In the genomic region with DNA sequence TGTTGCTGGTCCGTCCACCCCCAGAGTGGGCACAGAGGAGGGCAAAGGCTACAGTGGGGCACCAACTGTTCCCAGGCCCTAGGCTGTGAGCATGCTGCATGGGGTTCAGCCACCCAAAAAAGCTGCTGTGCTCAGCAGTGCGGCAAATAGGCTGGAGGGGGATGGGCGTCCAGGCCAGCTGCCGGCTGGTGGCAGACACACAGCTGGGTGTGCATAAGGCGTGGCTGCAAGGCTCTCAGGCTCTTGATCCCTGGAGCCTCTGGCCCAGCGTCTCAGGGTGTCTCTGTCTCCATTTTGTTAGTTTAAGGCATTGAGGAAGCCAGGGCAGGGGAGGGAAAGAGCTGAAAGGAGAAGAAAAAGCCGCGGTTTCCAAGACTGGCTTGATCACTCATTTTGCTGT, we compare ENCODE assay signal across 10 cellular contexts. TPM values are rescaled to one million over a fixed set of nuclear protein-coding genes. Genes with fewer than 3 reads are reported as not detected.
DNase-seq lines count a peak whose midpoint lies in the region; ATAC-seq and TF ChIP-seq lines count a peak whose summit lies in the region.
"Had no signal": no experiment of that assay in that cellular context is flagged by ENCODE, and none has a peak within 500 bp of the region (broad histone marks: within the 10 kb centered on the region; RNA-seq: fewer than 3 reads in every experiment).

No MANE protein-coding gene starts in this region.

- H4K8ac ChIP-seq in trophoblast cell (ENCODE audit: low read depth, low read length) = no peak overlapping the region

- peaks cover 13% of the 10 kb centered on the region for H3K36me3 ChIP-seq in BE2C
- H3K36me3 ChIP-seq in trophoblast cell (ENCODE audit: control insufficient read depth in 1 of 2, insufficient read depth in 2 of 2, low read length in 2 of 2) = peaks cover 10 to 14% of the 10 kb centered on the region in 2 experiments

- H2BK12ac ChIP-seq in trophoblast cell (ENCODE audit: low read length) = no peak overlapping the region

- H3K9me3 Mint-ChIP-seq in stimulated activated naive B cell treated with anti-CD40 and anti-IgM and Interleukin-4, amounts not matched to agents 10 μg/mL and 1 μg/mL and 100 μg/mL, for 72 hours = no peaks in the 10 kb centered on the region

- peaks cover 5% of the 10 kb centered on the region; the same call in 1 of the 2 replicates for H3K27me3 ChIP-seq in BE2C
- peaks cover 18% of the 10 kb centered on the region for H3K27me3 ChIP-seq in trophoblast cell (ENCODE audit: insufficient read depth, low read length)

- peaks cover 13% of the 10 kb centered on the region for H3K4me1 ChIP-seq in BE2C
- peaks cover under 1 to 2% of the 10 kb centered on the region in 2 experiments for H3K4me1 ChIP-seq in trophoblast cell (ENCODE audit: control insufficient read depth in 1 of 2, insufficient read depth in 2 of 2, low read length in 2 of 2)
- H3K4me1 ChIP-seq: HAP-1 had no signal

- peak; percentile 62 for DNase-seq in BE2C
- peak; percentile 96 for DNase-seq in NAMALWA (ENCODE audit: low spot score)
- peak; percentile 55 for DNase-seq in stimulated activated naive B cell treated with anti-CD40 and anti-IgM and Interleukin-4, amounts not matched to agents 10 μg/mL and 1 μg/mL and 100 μg/mL, for 72 hours
- no peak for DNase-seq in kidney tubule cell (ENCODE audit: low spot score)
- DNase-seq in trophoblast cell = no peak

- no peak overlapping the region for H3K4me3 ChIP-seq in BE2C (ENCODE audit: low read depth, low read length)
- H3K4me3 ChIP-seq in trophoblast cell (ENCODE audit: low read depth, low read length) = no peak overlapping the region
- H3K4me3 ChIP-seq: HAP-1 had no signal

- peak overlapping the region; percentile 26 to 75 for H3K4me3 Mint-ChIP-seq in stimulated activated naive B cell treated with anti-CD40 and anti-IgM and Interleukin-4, amounts not matched to agents 10 μg/mL and 1 μg/mL and 100 μg/mL, for 72 hours

- no peak overlapping the region for H2BK120ac ChIP-seq in trophoblast cell (ENCODE audit: insufficient read depth, low read length, poor library complexity)

- no peak overlapping the region for H3K4me2 ChIP-seq in trophoblast cell (ENCODE audit: low read length)

- no peaks in the 10 kb centered on the region for H3K9me3 ChIP-seq in BE2C
- peaks cover 2% of the 10 kb centered on the region for H3K9me3 ChIP-seq in trophoblast cell (ENCODE audit: insufficient read depth, low read depth, low read length)
- H3K9me3 ChIP-seq: HAP-1 had no signal

- H2AFZ ChIP-seq in trophoblast cell (ENCODE audit: insufficient read depth, low read length, poor library complexity) = no peak overlapping the region

- no CpG with 5 or more reads among the region's 8 CpGs for WGBS in trophoblast cell (ENCODE audit: extremely low coverage, insufficient coverage, insufficient read length)

- H3K14ac ChIP-seq in trophoblast cell (ENCODE audit: low read length) = no peak overlapping the region

- H2BK5ac ChIP-seq in trophoblast cell (ENCODE audit: low read depth, low read length, poor library complexity) = no peak overlapping the region

- H3K27ac ChIP-seq in cingulate gyrus (ENCODE audit: low read depth, low read length) (peak overlapping the region; percentile 69), trophoblast cell (ENCODE audit: low read depth, low read length) (no peak overlapping the region)

- H3K23ac ChIP-seq in trophoblast cell (ENCODE audit: low read length) = no peak overlapping the region

- no peak overlapping the region for H4K91ac ChIP-seq in trophoblast cell (ENCODE audit: low read depth, low read length)

- H3K4me1 Mint-ChIP-seq in stimulated activated naive B cell treated with anti-CD40 and anti-IgM and Interleukin-4, amounts not matched to agents 10 μg/mL and 1 μg/mL and 100 μg/mL, for 72 hours = peaks cover 29 to 55% of the 10 kb centered on the region in 2 donors

- TF ChIP-seq CTCF in BE2C (IDR thresholded peaks at IDR 0.05; ENCODE audit: low read depth, low read length) = no peak

- no peaks in the 10 kb centered on the region for H3K79me1 ChIP-seq in trophoblast cell (ENCODE audit: low read length)

- H3K36me3 Mint-ChIP-seq in stimulated activated naive B cell treated with anti-CD40 and anti-IgM and Interleukin-4, amounts not matched to agents 10 μg/mL and 1 μg/mL and 100 μg/mL, for 72 hours = peaks cover 8 to 15% of the 10 kb centered on the region in 2 donors

- no peak overlapping the region for H3K18ac ChIP-seq in trophoblast cell (ENCODE audit: low read length)

- H3K27ac Mint-ChIP-seq in stimulated activated naive B cell treated with anti-CD40 and anti-IgM and Interleukin-4, amounts not matched to agents 10 μg/mL and 1 μg/mL and 100 μg/mL, for 72 hours = peak overlapping the region; percentile 54

- H3K9ac ChIP-seq in trophoblast cell (ENCODE audit: low read length) = no peak overlapping the region

- H3K4ac ChIP-seq in trophoblast cell (ENCODE audit: low read depth, low read length) = no peak overlapping the region

- ATAC-seq in GM18867 (IDR thresholded peaks at IDR 0.05; ENCODE audit: unreplicated experiment) = peak; percentile 62
- peak; percentile 71 to 80 for ATAC-seq in stimulated activated naive B cell treated with anti-CD40 and anti-IgM and Interleukin-4, amounts not matched to agents 10 μg/mL and 1 μg/mL and 100 μg/mL, for 72 hours (replicated peaks)
- no peak for ATAC-seq in GM21526 (IDR thresholded peaks at IDR 0.05; ENCODE audit: low FRiP score, unreplicated experiment)

- H3K79me2 ChIP-seq in trophoblast cell (ENCODE audit: control insufficient read depth, insufficient read depth, low read length, poor library complexity) = no peaks in the 10 kb centered on the region

- peaks cover 14 to 16% of the 10 kb centered on the region in 2 donors for H3K27me3 Mint-ChIP-seq in stimulated activated naive B cell treated with anti-CD40 and anti-IgM and Interleukin-4, amounts not matched to agents 10 μg/mL and 1 μg/mL and 100 μg/mL, for 72 hours

- H2AK5ac ChIP-seq in trophoblast cell (ENCODE audit: low read length) = no peak overlapping the region

- no peak overlapping the region for H4K12ac ChIP-seq in trophoblast cell (ENCODE audit: low read depth, low read length)

RNA-seq across cellular contexts. Expression of a gene that starts 8.8 kb away (rescaled TPM):
- polyA plus RNA-seq in BE2C (2012; ENCODE audit: insufficient read depth, insufficient read length, low read depth) = 1,744 TPM
- polyA plus RNA-seq in trophoblast cell (2013) = 1,663 and 1,757 TPM in 2 replicates

RNA-seq across cellular contexts. Expression of a gene that starts 11.4 kb away (rescaled TPM):
- polyA plus RNA-seq in BE2C (2012; ENCODE audit: insufficient read depth, insufficient read length, low read depth) = 12.3 TPM
- 0.99 and 1.1 TPM in 2 replicates for polyA plus RNA-seq in trophoblast cell (2013)

RNA-seq across cellular contexts. Expression of a gene that starts 16.9 kb away (rescaled TPM):
- polyA plus RNA-seq in BE2C (2012; ENCODE audit: insufficient read depth, insufficient read length, low read depth) = 2.6 TPM
- not detected in 2 replicates for polyA plus RNA-seq in trophoblast cell (2013)

RNA-seq across cellular contexts. Expression of a gene that starts 42.9 kb away (rescaled TPM):
- polyA plus RNA-seq in BE2C (2012; ENCODE audit: insufficient read depth, insufficient read length, low read depth) = not detected
- polyA plus RNA-seq in trophoblast cell (2013) = not detected in 2 replicates
- polyA plus RNA-seq: right cardiac atrium had no signal

RNA-seq across cellular contexts. Expression of a gene that starts 57.5 kb away (rescaled TPM):
- polyA plus RNA-seq in BE2C (2012; ENCODE audit: insufficient read depth, insufficient read length, low read depth) = 1.0 TPM
- polyA plus RNA-seq in trophoblast cell (2013) = 0.40 and 0.55 TPM in 2 replicates

Comparison
In these comparisons a context has a peak if more than half of its experiments do, and no peak if none do; other contexts are left out.
1. DNase-seq: peak in BE2C (single experiment), NAMALWA (single experiment) and stimulated activated naive B cell treated with anti-CD40 and anti-IgM and Interleukin-4, amounts not matched to agents 10 μg/mL and 1 μg/mL and 100 μg/mL, for 72 hours (single experiment); none in kidney tubule cell (single experiment) and trophoblast cell (0 of 2).